In the genomic region with DNA sequence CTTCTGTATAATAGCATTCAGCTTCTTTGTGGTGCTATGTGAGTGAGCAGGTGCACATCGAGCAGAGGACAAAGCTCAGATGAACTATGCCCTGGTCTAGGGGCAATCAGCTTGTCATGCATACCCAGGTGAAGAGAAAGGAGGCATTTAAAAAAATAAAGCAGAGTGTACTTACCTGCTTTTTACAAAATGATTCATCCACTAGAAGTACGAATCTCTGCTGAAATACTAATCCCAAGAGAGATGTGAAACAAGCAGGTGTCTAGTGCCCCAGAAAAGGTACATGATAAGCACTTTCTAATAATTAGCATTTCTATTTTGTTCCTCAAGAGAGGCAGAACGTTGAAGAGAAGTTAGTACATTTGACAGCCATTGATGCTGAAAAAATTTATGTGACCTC, we compare ENCODE assay signal across 18 cellular contexts. TPM values are rescaled to one million over a fixed set of nuclear protein-coding genes. Genes with fewer than 3 reads are reported as not detected.
A peak's percentile ranks its signal among the peaks of the same experiment; 100 is the strongest.
DNase-seq lines count a peak whose midpoint lies in the region; ATAC-seq and TF ChIP-seq lines count a peak whose summit lies in the region.
"Had no signal": no experiment of that assay in that cellular context is flagged by ENCODE, and none has a peak within 500 bp of the region (broad histone marks: within the 10 kb centered on the region; RNA-seq: fewer than 3 reads in every experiment).

No MANE protein-coding gene starts in this region.

- H3K36me3 Mint-ChIP-seq in progenitor cell of endocrine pancreas (ENCODE audit: insufficient read depth): no peaks in the 10 kb centered on the region

- no peak for ATAC-seq in GM19467 (IDR thresholded peaks at IDR 0.05; ENCODE audit: unreplicated experiment)
- no peak for ATAC-seq in HG03159 (IDR thresholded peaks at IDR 0.05; ENCODE audit: unreplicated experiment)
- ATAC-seq: GM23338, HCT116, Panc1, Right ventricle myocardium inferior had no signal

- TF ChIP-seq CTCF in progenitor cell of endocrine pancreas (IDR thresholded peaks at IDR 0.05; ENCODE audit: unreplicated experiment): no peak

- no peak for TF ChIP-seq POLR2A in erythroblast (IDR thresholded peaks at IDR 0.05; ENCODE audit: low read length)

- DNase-seq in DMS79 treated with DMSO at 0.1 percent for 48 hours (lab: John Stamatoyannopoulos, UW) (peak; percentile 96), NCI-H1105 treated with DMSO at 0.1 percent for 48 hours (lab: John Stamatoyannopoulos, UW) (peak; percentile 84), NCI-H345 (lab: John Stamatoyannopoulos, UW) (peak; percentile 88), caudate nucleus (lab: John Stamatoyannopoulos, UW) (peak in 3 of 61 donors; percentile 2 to 68 (median 5)), erythroblast (lab: John Stamatoyannopoulos, UW) (no peak), progenitor cell of endocrine pancreas (ENCODE audit: low spot score, unreplicated experiment) (no peak)
- DNase-seq: ACHN, AML-193, COR-L47, NCI-H2029 treated with DMSO at 0.1 percent for 48 hours, NCI-H226, NCI-H526 treated with DMSO at 0.1 percent for 48 hours had no signal

- no peak overlapping the region for H3K27ac Mint-ChIP-seq in progenitor cell of endocrine pancreas
- H3K27ac Mint-ChIP-seq: GM23338 had no signal

- H3K27me3 Mint-ChIP-seq in progenitor cell of endocrine pancreas: no peaks in the 10 kb centered on the region

- H3K4me3 Mint-ChIP-seq in progenitor cell of endocrine pancreas (ENCODE audit: low read depth): no peak overlapping the region
- H3K4me3 Mint-ChIP-seq: GM23338 had no signal

- peak overlapping the region; percentile 33 for H3K27ac ChIP-seq in caudate nucleus (ENCODE audit: low read depth, low read length)

- H3K4me1 Mint-ChIP-seq in progenitor cell of endocrine pancreas (ENCODE audit: low read depth): no peaks in the 10 kb centered on the region
- H3K4me1 Mint-ChIP-seq: GM23338 had no signal

- no peaks in the 10 kb centered on the region for H3K9me3 Mint-ChIP-seq in progenitor cell of endocrine pancreas (ENCODE audit: low read depth)
- H3K9me3 Mint-ChIP-seq: GM23338 had no signal

RNA-seq across cellular contexts. Expression of gene CHODL, which starts 31.1 kb away (rescaled TPM):
- 0.38 and 0.51 TPM in 2 replicates for total RNA-seq in progenitor cell of endocrine pancreas

Comparison
In these comparisons a context has a peak if more than half of its experiments do, and no peak if none do; other contexts are left out.
1. DNase-seq: peak in DMS79 treated with DMSO at 0.1 percent for 48 hours (single experiment), NCI-H1105 treated with DMSO at 0.1 percent for 48 hours (single experiment) and NCI-H345 (single experiment); none in erythroblast (0 of 2) and progenitor cell of endocrine pancreas (single experiment).